In the genomic region with DNA sequence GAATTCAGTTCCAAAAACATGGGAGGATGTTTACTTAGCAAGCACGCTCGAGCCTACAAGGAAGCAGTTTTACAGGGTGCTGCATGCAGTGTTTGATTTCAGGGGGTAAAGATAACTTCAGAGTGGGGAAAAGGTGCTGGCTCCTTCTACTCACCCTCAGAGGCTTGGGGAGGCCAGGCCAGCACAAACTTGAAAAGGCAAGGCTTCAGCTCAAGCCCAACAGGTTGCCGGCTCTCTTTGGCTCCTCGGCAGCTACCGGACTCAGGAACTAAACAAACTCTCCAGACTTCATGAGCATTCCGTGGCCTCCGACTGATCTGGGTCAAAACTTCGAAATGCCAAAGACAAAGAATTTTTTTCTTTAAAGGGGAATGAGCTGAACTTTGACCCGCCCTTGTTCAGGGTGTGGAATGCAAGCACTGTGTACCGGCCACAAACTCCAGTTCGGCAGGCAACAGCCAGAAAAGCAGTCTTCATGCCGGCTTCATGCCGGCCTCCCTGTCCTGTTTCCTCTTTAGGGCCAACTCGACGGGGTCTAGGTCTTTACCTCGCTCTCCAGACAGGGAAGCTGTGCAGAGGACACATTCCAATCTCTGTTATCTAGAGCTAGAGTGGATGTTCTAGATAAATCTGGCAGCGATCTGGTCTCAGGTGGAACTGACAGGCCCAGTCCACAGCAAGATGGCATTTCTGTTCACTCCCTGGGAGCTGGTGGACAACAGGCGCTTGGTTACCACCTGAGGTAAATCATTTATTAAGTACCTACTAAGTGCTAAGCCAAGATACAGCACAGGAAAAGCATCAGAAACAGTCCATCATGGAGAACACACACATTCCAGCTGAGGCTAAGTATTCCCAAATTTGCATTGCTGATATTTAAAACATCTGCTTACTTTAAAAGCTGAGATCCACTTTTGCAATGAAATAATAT, we compare ENCODE assay signal across 9 cellular contexts.
DNase-seq lines count a peak whose midpoint lies in the region; ATAC-seq and TF ChIP-seq lines count a peak whose summit lies in the region.
"Had no signal": no experiment of that assay in that cellular context is flagged by ENCODE, and none has a peak within 500 bp of the region (broad histone marks: within the 10 kb centered on the region; RNA-seq: fewer than 3 reads in every experiment).

No MANE protein-coding gene starts in this region.

- H3K4me3 Mint-ChIP-seq in dendritic cell treated with granulocyte-macrophage colony-stimulating factor and Interleukin-4, amounts not matched to agents 40 ng/mL and 50 ng/mL, for 4 days, result peak overlapping the region; percentile 62
- peak overlapping the region; percentile 88 to 96 (median 95) for H3K4me3 Mint-ChIP-seq in naive thymus-derived CD4-positive, alpha-beta T cell

- H4K20me1 ChIP-seq in BLaER1, result peaks cover 17% of the 10 kb centered on the region
- H4K20me1 ChIP-seq in Karpas-422 (ENCODE audit: insufficient read depth, low read depth, low read length), result peaks cover 3% of the 10 kb centered on the region

- H3K4me1 Mint-ChIP-seq in dendritic cell treated with granulocyte-macrophage colony-stimulating factor and Interleukin-4, amounts not matched to agents 40 ng/mL and 50 ng/mL, for 4 days (ENCODE audit: low read depth), result peaks cover 97% of the 10 kb centered on the region
- peaks cover 81 to 97% (median 94%) of the 10 kb centered on the region in 7 donors for H3K4me1 Mint-ChIP-seq in naive thymus-derived CD4-positive, alpha-beta T cell

- H3K4me3 ChIP-seq in BLaER1 (no peak overlapping the region; the same call in 1 of the 2 replicates), Karpas-422 (ENCODE audit: low read length) (peak overlapping the region; percentile 64)
- H3K4me3 ChIP-seq in naive thymus-derived CD4-positive, alpha-beta T cell (ENCODE audit: low read length), result peak overlapping the region; percentile 48

- H3K9ac ChIP-seq in BLaER1 (peak overlapping the region; percentile 36), Karpas-422 (ENCODE audit: low read length) (peak overlapping the region; percentile 78)

- TF ChIP-seq CTCF in GM20000 (IDR thresholded peaks at IDR 0.05; ENCODE audit: extremely low read depth, missing control alignments), result no peak

- CTCF ChIA-PET in naive thymus-derived CD4-positive, alpha-beta T cell (lab: Charles Lee), result interaction anchor here (0.6 to 6.6 kb wide), 12 partner anchors 10 to 143 kb away, joined by 3 to 145 read pairs (median 5); no protein-coding TSS in a partner anchor

- POLR2A ChIA-PET in naive thymus-derived CD4-positive, alpha-beta T cell (lab: Charles Lee), result interaction anchor here (1.0 to 17.1 kb wide), 5 partner anchors 16 to 144 kb away, joined by 3 to 547 read pairs (median 3); no protein-coding TSS in a partner anchor

- DNase-seq in Karpas-422, result peak; percentile 68
- DNase-seq in naive thymus-derived CD4-positive, alpha-beta T cell, result no peak
- no peak for DNase-seq in SK-N-DZ (ENCODE audit: low spot score)
- no peak for DNase-seq in GM20000 (ENCODE audit: low spot score)
- DNase-seq in hippocampal formation (lab: John Stamatoyannopoulos, UW), result no peak
- DNase-seq: NCI-H446 treated with DMSO at 0.1 percent for 48 hours had no signal

- no peaks in the 10 kb centered on the region for H3K9me3 Mint-ChIP-seq in dendritic cell treated with granulocyte-macrophage colony-stimulating factor and Interleukin-4, amounts not matched to agents 40 ng/mL and 50 ng/mL, for 4 days
- H3K9me3 Mint-ChIP-seq in naive thymus-derived CD4-positive, alpha-beta T cell, result peaks cover 0 to 16% (median 0%) of the 10 kb centered on the region in 11 donors

- intact Hi-C loops in dendritic cell treated with granulocyte-macrophage colony-stimulating factor and Interleukin-4, amounts not matched to agents 40 ng/mL and 50 ng/mL, for 4 days (cut with micrococcal nuclease), result loop anchor here (5.0 kb wide), 1 partner anchor 60 kb away; no protein-coding TSS in a partner anchor
- intact Hi-C loops in naive thymus-derived CD4-positive, alpha-beta T cell (cut with micrococcal nuclease), result loop anchor here (1.0 to 10.0 kb wide), 2 partner anchors 56 to 902 kb away; partner anchors contain the start of gene FCMR (in 1 of the 2)

- H3K27ac Mint-ChIP-seq in dendritic cell treated with granulocyte-macrophage colony-stimulating factor and Interleukin-4, amounts not matched to agents 40 ng/mL and 50 ng/mL, for 4 days, result peak overlapping the region; percentile 95
- peak overlapping the region; percentile 96 to 100 (median 98) for H3K27ac Mint-ChIP-seq in naive thymus-derived CD4-positive, alpha-beta T cell

- no peaks in the 10 kb centered on the region for H3K9me2 ChIP-seq in Karpas-422 (replicated peaks; ENCODE audit: insufficient read depth, low read length)

- peaks cover 33% of the 10 kb centered on the region for H3K36me3 Mint-ChIP-seq in dendritic cell treated with granulocyte-macrophage colony-stimulating factor and Interleukin-4, amounts not matched to agents 40 ng/mL and 50 ng/mL, for 4 days (ENCODE audit: low read depth)
- peaks cover 0 to 19% (median 11%) of the 10 kb centered on the region in 5 donors for H3K36me3 Mint-ChIP-seq in naive thymus-derived CD4-positive, alpha-beta T cell

- H3K36me3 ChIP-seq in BLaER1 (no peaks in the 10 kb centered on the region; the same call in 1 of the 2 replicates), Karpas-422 (ENCODE audit: insufficient read depth, low read length) (no peaks in the 10 kb centered on the region)
- no peaks in the 10 kb centered on the region for H3K36me3 ChIP-seq in naive thymus-derived CD4-positive, alpha-beta T cell (ENCODE audit: control insufficient read depth in 2 of 3, insufficient read depth in 3 of 3, low read length in 3 of 3)

- H3K9me3 ChIP-seq in BLaER1 (no peaks in the 10 kb centered on the region), Karpas-422 (ENCODE audit: low read length) (no peaks in the 10 kb centered on the region)
- no peaks in the 10 kb centered on the region for H3K9me3 ChIP-seq in naive thymus-derived CD4-positive, alpha-beta T cell (ENCODE audit: control insufficient read depth in 2 of 3, low read length in 3 of 3)

- ATAC-seq in naive thymus-derived CD4-positive, alpha-beta T cell, result no peak
- ATAC-seq in GM21526 (IDR thresholded peaks at IDR 0.05; ENCODE audit: low FRiP score, unreplicated experiment), result no peak

- no peak overlapping the region for H2AFZ ChIP-seq in Karpas-422 (ENCODE audit: low read length)

- H3K4me1 ChIP-seq in BLaER1 (peaks cover 65% of the 10 kb centered on the region), Karpas-422 (ENCODE audit: low read length) (peaks cover 94% of the 10 kb centered on the region)
- peaks cover 31 to 64% of the 10 kb centered on the region in 2 donors for H3K4me1 ChIP-seq in naive thymus-derived CD4-positive, alpha-beta T cell (ENCODE audit: control insufficient read depth in 2 of 2, insufficient read depth in 2 of 2, low read length in 2 of 2)

- no peaks in the 10 kb centered on the region for H3K27me3 Mint-ChIP-seq in dendritic cell treated with granulocyte-macrophage colony-stimulating factor and Interleukin-4, amounts not matched to agents 40 ng/mL and 50 ng/mL, for 4 days
- peaks cover 0 to 6% (median 0%) of the 10 kb centered on the region in 5 donors for H3K27me3 Mint-ChIP-seq in naive thymus-derived CD4-positive, alpha-beta T cell

- H3K27ac ChIP-seq in BLaER1 (peak overlapping the region; percentile 36; the same call in 1 of the 2 replicates), Karpas-422 (ENCODE audit: low read length) (peak overlapping the region; percentile 99)
- peak overlapping the region; percentile 88 for H3K27ac ChIP-seq in naive thymus-derived CD4-positive, alpha-beta T cell (ENCODE audit: low read depth, low read length)

- H3K27me3 ChIP-seq in BLaER1 (no peaks in the 10 kb centered on the region), Karpas-422 (ENCODE audit: low read length) (no peaks in the 10 kb centered on the region)
- H3K27me3 ChIP-seq in naive thymus-derived CD4-positive, alpha-beta T cell (ENCODE audit: control insufficient read depth in 2 of 2, insufficient read depth in 2 of 2, low read length in 2 of 2), result no peaks in the 10 kb centered on the region

- peaks cover 84% of the 10 kb centered on the region for H3K79me2 ChIP-seq in Karpas-422 (ENCODE audit: low read length)

- peak overlapping the region; percentile 72 for H3K4me2 ChIP-seq in BLaER1
- peak overlapping the region; percentile 95 for H3K4me2 ChIP-seq in Karpas-422 (ENCODE audit: low read depth, low read length, poor library complexity, severe bottlenecking)

Comparison
In these comparisons a context has a peak if more than half of its experiments do, and no peak if none do; other contexts are left out.
1. H3K27ac ChIP-seq: peak in every context shown above with its lines; median percentile 99 in Karpas-422; 88 in naive thymus-derived CD4-positive, alpha-beta T cell; 36 in BLaER1.